In the genomic region with DNA sequence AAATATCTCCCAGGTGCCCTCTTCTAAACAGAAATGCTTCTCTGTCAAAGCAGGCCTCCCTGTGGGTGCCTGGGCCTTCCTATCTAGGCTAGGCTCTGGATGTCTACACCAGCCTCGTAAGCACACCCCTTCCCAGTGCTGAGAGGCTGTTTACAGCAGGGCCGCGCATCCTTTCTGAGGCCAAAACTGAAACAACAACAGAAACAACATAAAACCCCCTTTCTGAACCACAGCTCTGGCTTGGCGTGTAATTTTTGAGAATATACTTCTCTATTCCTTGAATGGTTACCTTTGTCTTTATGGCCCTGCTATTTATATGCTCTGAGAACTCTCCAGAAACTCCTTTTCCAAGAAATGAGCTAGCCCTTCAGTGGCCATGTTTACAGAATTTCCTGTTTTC, we compare ENCODE assay signal across 10 cellular contexts.
DNase-seq lines count a peak whose midpoint lies in the region; ATAC-seq and TF ChIP-seq lines count a peak whose summit lies in the region.
"Had no signal": no experiment of that assay in that cellular context is flagged by ENCODE, and none has a peak within 500 bp of the region (broad histone marks: within the 10 kb centered on the region; RNA-seq: fewer than 3 reads in every experiment).

No MANE protein-coding gene starts in this region.

- H3K27ac ChIP-seq in esophagus muscularis mucosa (replicated peaks in 1 of 4): no peak overlapping the region

- no peak for TF ChIP-seq POLR2A in esophagus muscularis mucosa (IDR thresholded peaks at IDR 0.05; ENCODE audit: low read depth)

- ATAC-seq in GM18909 (IDR thresholded peaks at IDR 0.05; ENCODE audit: poor library complexity, unreplicated experiment): peak; percentile 91
- peak; percentile 95 for ATAC-seq in GM21515 (IDR thresholded peaks at IDR 0.05; ENCODE audit: unreplicated experiment)
- ATAC-seq in HG03108 (IDR thresholded peaks at IDR 0.05; ENCODE audit: unreplicated experiment): peak; percentile 96

- DNase-seq in esophagus muscularis mucosa (ENCODE audit: extremely low spot score) (peak; percentile 72), SHP77 (lab: John Stamatoyannopoulos, UW) (no peak), NCI-H345 treated with DMSO at 0.1 percent for 48 hours (lab: John Stamatoyannopoulos, UW; ENCODE audit: unreplicated experiment) (no peak), foreskin melanocyte (no peak)
- DNase-seq: central memory CD4-positive, alpha-beta T cell; DMS53; NCI-H524 had no signal

- no peaks in the 10 kb centered on the region for H3K9me3 ChIP-seq in esophagus muscularis mucosa

- H3K4me1 ChIP-seq in esophagus muscularis mucosa: no peaks in the 10 kb centered on the region

- no peaks in the 10 kb centered on the region for H3K27me3 ChIP-seq in esophagus muscularis mucosa

- no peak for TF ChIP-seq CTCF in esophagus muscularis mucosa (IDR thresholded peaks at IDR 0.05)

- H3K4me3 ChIP-seq in esophagus muscularis mucosa: no peak overlapping the region

- TF ChIP-seq EP300 in esophagus muscularis mucosa (IDR thresholded peaks at IDR 0.05): no peak

- no peaks in the 10 kb centered on the region for H3K36me3 ChIP-seq in esophagus muscularis mucosa

- intact Hi-C loops in esophagus muscularis mucosa (cut with DNase I): no loop called here

- WGBS in esophagus muscularis mucosa: 95% methylated on average over 4 of the region's 4 CpGs
